In the genomic region with DNA sequence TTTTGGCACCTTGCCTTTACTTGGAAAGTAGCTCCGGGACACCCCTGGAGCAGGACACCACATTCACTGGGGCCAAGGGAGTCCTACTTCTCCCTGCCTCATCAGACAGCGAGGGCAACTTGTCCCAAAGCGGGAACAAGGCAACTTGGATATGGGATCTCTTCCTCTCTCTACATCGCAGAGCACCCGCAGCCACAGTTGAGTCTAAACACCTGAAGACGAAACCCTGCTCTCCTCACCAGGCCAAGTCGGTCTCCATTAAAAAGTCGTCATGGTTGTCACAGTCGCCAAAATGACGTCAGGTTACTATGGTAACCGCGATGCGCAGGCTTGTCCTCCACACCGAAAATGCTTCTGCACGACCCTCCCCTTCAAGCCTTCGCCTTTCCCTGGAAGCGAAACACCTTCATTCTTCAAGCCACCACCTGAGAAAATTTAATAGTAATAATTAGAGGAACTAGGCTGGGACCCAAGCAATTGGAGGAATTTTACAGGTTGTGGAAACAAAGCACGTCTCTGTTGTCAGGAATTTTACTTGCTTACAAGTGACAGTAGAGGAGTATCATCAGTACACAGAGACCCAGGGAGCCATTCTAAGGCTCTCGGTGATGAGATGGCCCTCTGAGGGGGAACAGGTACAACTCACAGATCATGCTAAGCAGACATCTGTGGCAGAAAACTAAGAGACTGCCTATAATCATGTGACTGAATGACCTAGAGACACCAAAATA, we compare ENCODE assay signal across 8 cellular contexts. TPM values are rescaled to one million over a fixed set of nuclear protein-coding genes. Genes with fewer than 3 reads are reported as not detected.
DNase-seq lines count a peak whose midpoint lies in the region; TF ChIP-seq lines count a peak whose summit lies in the region.

No MANE protein-coding gene starts in this region.

- H3K36me3 ChIP-seq in GM06990 (ENCODE audit: control insufficient read depth, insufficient read depth, low read length) (no peaks in the 10 kb centered on the region), GM23248 (ENCODE audit: low read depth) (no peaks in the 10 kb centered on the region), fibroblast of lung (ENCODE audit: control insufficient read depth, insufficient read depth, low read length) (no peaks in the 10 kb centered on the region), neuronal stem cell (replicated peaks in 1 of 2; ENCODE audit: control insufficient read depth in 2 of 2, insufficient read depth in 2 of 2, low read length in 2 of 2) (no peaks in the 10 kb centered on the region), suprapubic skin (no peaks in the 10 kb centered on the region)

- no peak for TF ChIP-seq POLR2A in suprapubic skin (IDR thresholded peaks at IDR 0.05)

- no peak overlapping the region for H2BK120ac ChIP-seq in neuronal stem cell (ENCODE audit: low read depth, low read length)

- H2BK15ac ChIP-seq in neuronal stem cell (ENCODE audit: low read length): no peak overlapping the region

- no peak overlapping the region for H3K4me2 ChIP-seq in GM23248 (ENCODE audit: unreplicated experiment)
- peak overlapping the region; percentile 85 for H3K4me2 ChIP-seq in fibroblast of lung (ENCODE audit: extremely low read depth, insufficient read depth, low read length)
- peak overlapping the region; percentile 66 for H3K4me2 ChIP-seq in neuronal stem cell (ENCODE audit: insufficient read depth, low read length, poor library complexity, severe bottlenecking)

- H3K79me1 ChIP-seq in neuronal stem cell (ENCODE audit: low read depth, low read length): no peaks in the 10 kb centered on the region

- 28 to 29% methylated on average over 19 of the region's 19 CpGs for WGBS in GM23248 (ENCODE audit: low coverage in 1 of 2, low lambda C conversion rate in 2 of 2, missing lambda C conversion rate in 2 of 2), 2 experiments
- no CpG with 5 or more reads among the region's 19 CpGs for WGBS in neuronal stem cell (ENCODE audit: extremely low coverage in 2 of 2, insufficient read length in 2 of 2, insufficient replicate concordance in 1 of 2), 2 donors
- 32% methylated on average over 19 of the region's 19 CpGs for WGBS in suprapubic skin

- H4K91ac ChIP-seq in neuronal stem cell (ENCODE audit: low read depth, low read length, poor library complexity): no peak overlapping the region

- H2BK12ac ChIP-seq in neuronal stem cell (ENCODE audit: low read length): no peak overlapping the region

- H3K9me2 ChIP-seq in GM23248 (ENCODE audit: insufficient read depth): no peaks in the 10 kb centered on the region

- H4K20me1 ChIP-seq in GM23248 (ENCODE audit: insufficient read depth) (no peaks in the 10 kb centered on the region), fibroblast of lung (ENCODE audit: control insufficient read depth, extremely low read depth, insufficient read depth, low read length) (no peaks in the 10 kb centered on the region)

- peak overlapping the region; percentile 72 for H3K4me3 ChIP-seq in GM06990 (replicated peaks; ENCODE audit: low read depth, low read length)
- H3K4me3 ChIP-seq in GM23248: no peak overlapping the region
- H3K4me3 ChIP-seq in fibroblast of lung (replicated peaks in 1 of 4; ENCODE audit: control extremely low read depth in 1 of 4, insufficient read depth in 1 of 4, low read depth in 3 of 4, low read length in 4 of 4): peak overlapping the region; percentile 46 to 79 (median 56)
- peak overlapping the region; percentile 54 to 89 for H3K4me3 ChIP-seq in neuronal stem cell (ENCODE audit: low read length in 2 of 2)
- peak overlapping the region; percentile 40 for H3K4me3 ChIP-seq in suprapubic skin

- in situ Hi-C loops in GM23248 (cut with MboI): loop anchor here (25.0 kb wide), 1 partner anchor 257 kb away; no protein-coding TSS in a partner anchor

- no peak overlapping the region for H3K4ac ChIP-seq in neuronal stem cell (ENCODE audit: low read length)

- TF ChIP-seq CTCF in GM06990 (IDR thresholded peaks at IDR 0.05; ENCODE audit: insufficient read depth, low read length, poor library complexity, severe bottlenecking) (no peak), fibroblast of lung (conservative IDR thresholded peaks at IDR 0.05 in 1 of 2, IDR thresholded peaks at IDR 0.05 in 1 of 2; ENCODE audit: low read depth in 1 of 2, low read length in 2 of 2) (no peak), suprapubic skin (IDR thresholded peaks at IDR 0.05) (no peak)

- H3K4me1 ChIP-seq in GM23248 (ENCODE audit: insufficient read depth) (peaks cover 8% of the 10 kb centered on the region; the same call in 1 of the 2 replicates), fibroblast of lung (ENCODE audit: control insufficient read depth, extremely low read depth, insufficient read depth, low read length) (peaks cover 2% of the 10 kb centered on the region), neuronal stem cell (ENCODE audit: control insufficient read depth in 2 of 2, insufficient read depth in 1 of 2, low read depth in 1 of 2, low read length in 2 of 2) (peaks cover 0 to 3% of the 10 kb centered on the region in 2 donors), suprapubic skin (no peaks in the 10 kb centered on the region)

- H3K27ac ChIP-seq in GM23248 (no peak overlapping the region), fibroblast of lung (ENCODE audit: insufficient read depth, low read length) (peak overlapping the region; percentile 59), neuronal stem cell (replicated peaks; ENCODE audit: low read length) (no peak overlapping the region), suprapubic skin (no peak overlapping the region)

- H3K27me3 ChIP-seq in GM06990 (replicated peaks; ENCODE audit: control insufficient read depth, insufficient read depth, low read length) (no peaks in the 10 kb centered on the region), GM23248 (replicated peaks; ENCODE audit: insufficient read depth) (no peaks in the 10 kb centered on the region), fibroblast of lung (ENCODE audit: control insufficient read depth, insufficient read depth, low read length) (no peaks in the 10 kb centered on the region), neuronal stem cell (ENCODE audit: control insufficient read depth in 3 of 3, insufficient read depth in 3 of 3, low read depth in 1 of 3, low read length in 3 of 3) (no peaks in the 10 kb centered on the region), suprapubic skin (no peaks in the 10 kb centered on the region)

- H3K23ac ChIP-seq in neuronal stem cell (ENCODE audit: low read depth, low read length, poor library complexity): no peak overlapping the region

- H3K18ac ChIP-seq in neuronal stem cell (ENCODE audit: low read length): no peak overlapping the region

- H2AFZ ChIP-seq in GM23248 (peak overlapping the region; percentile 51; the same call in 1 of the 2 replicates), fibroblast of lung (ENCODE audit: low read length) (peak overlapping the region; percentile 99), neuronal stem cell (ENCODE audit: low read length) (peak overlapping the region; percentile 81)

- H3K9me3 ChIP-seq in GM23248 (ENCODE audit: low read depth) (no peaks in the 10 kb centered on the region), fibroblast of lung (ENCODE audit: control insufficient read depth, insufficient read depth, low read depth, low read length) (no peaks in the 10 kb centered on the region), neuronal stem cell (replicated peaks in 1 of 2; ENCODE audit: control insufficient read depth in 2 of 2, insufficient read depth in 1 of 2, low read depth in 1 of 2, low read length in 2 of 2) (no peaks in the 10 kb centered on the region), suprapubic skin (no peaks in the 10 kb centered on the region)

- no peak for TF ChIP-seq EP300 in suprapubic skin (IDR thresholded peaks at IDR 0.05)

- H4K8ac ChIP-seq in neuronal stem cell (ENCODE audit: low read depth, low read length): no peak overlapping the region

- DNase-seq in GM06990 (ENCODE audit: extremely low read depth, insufficient read length) (peak; percentile 26), GM23248 (no peak), NCI-H146 treated with DMSO at 0.1 percent for 48 hours (lab: John Stamatoyannopoulos, UW; ENCODE audit: unreplicated experiment) (peak; percentile 50), activated T-cell treated with anti-CD3 and anti-CD28 coated beads for 24 hours (ENCODE audit: low read depth) (peak; percentile 44), fibroblast of lung (ENCODE audit: low read depth in 2 of 2) (peak; percentile 54 to 78), neuronal stem cell (ENCODE audit: low spot score) (peak; percentile 73), suprapubic skin (ENCODE audit: low spot score in 2 of 2) (no peak), EL (no peak)

- H3K14ac ChIP-seq in neuronal stem cell (ENCODE audit: low read length): no peak overlapping the region

- H2BK5ac ChIP-seq in neuronal stem cell (ENCODE audit: low read length): no peak overlapping the region

- H2AK5ac ChIP-seq in neuronal stem cell (ENCODE audit: low read depth, low read length): no peak overlapping the region

- peaks cover 7% of the 10 kb centered on the region; the same call in 1 of the 2 replicates for H3F3A ChIP-seq in GM23248 (ENCODE audit: insufficient read depth)

- H3K9ac ChIP-seq in GM23248 (no peak overlapping the region), fibroblast of lung (ENCODE audit: insufficient read depth, low read length) (peak overlapping the region; percentile 37), neuronal stem cell (ENCODE audit: low read depth, low read length, poor library complexity) (peak overlapping the region; percentile 81)

- H3K79me2 ChIP-seq in GM23248 (ENCODE audit: insufficient read depth) (no peaks in the 10 kb centered on the region), fibroblast of lung (ENCODE audit: control insufficient read depth, insufficient read depth, low read length) (no peaks in the 10 kb centered on the region)

RNA-seq across cellular contexts. Expression of a gene that starts 30.5 kb away (rescaled TPM):
- 41.1 and 44.5 TPM in 2 replicates for total RNA-seq in GM23248 (2014; rRNA removed; shearing (Covaris generic))
- polyA plus RNA-seq in GM23248 (2016; fragmentation: Nextera tagmentation; extraction: Ambion mirVana) (108 and 112 TPM in 2 replicates), fibroblast of lung (47.3 and 75.7 TPM in 2 replicates)
- total RNA-seq in fibroblast of lung (57.0 and 63.6 TPM in 2 replicates), suprapubic skin (10 to 100 TPM; 56.3 to 71.1 (median 67.4) TPM)
- 114 and 168 TPM in 2 replicates for polyA plus RNA-seq in fibroblast of lung (2012)
- polyA minus RNA-seq in fibroblast of lung (ENCODE audit: low replicate concordance): 3.1 and 4.1 TPM in 2 replicates
- 81.0 TPM for polyA plus RNA-seq in neuronal stem cell (2013, experiment 1 of 2)
- polyA plus RNA-seq in neuronal stem cell (2013, experiment 2 of 2): 83.3 TPM

RNA-seq across cellular contexts. Expression of a gene that starts 35.6 kb away (rescaled TPM):
- not detected in 2 replicates for total RNA-seq in GM23248 (2014; rRNA removed; shearing (Covaris generic))
- polyA plus RNA-seq in GM23248 (2016; fragmentation: Nextera tagmentation; extraction: Ambion mirVana) (0.16 and 0.34 TPM in 2 replicates), fibroblast of lung (0.06 and 0.07 TPM in 2 replicates)
- total RNA-seq in fibroblast of lung (under 0.01 and 0.17 TPM in 2 replicates), suprapubic skin (1 to 10 TPM in 2 of 4 donors, under 1 TPM in 1, not detected in 1; 0.31 to 2.4 (median 2.3) TPM)
- 0.35 and 0.48 TPM in 2 replicates for polyA plus RNA-seq in fibroblast of lung (2012)
- not detected in 2 replicates for polyA minus RNA-seq in fibroblast of lung (ENCODE audit: low replicate concordance)
- 0.40 TPM for polyA plus RNA-seq in neuronal stem cell (2013, experiment 1 of 2)
- 0.37 TPM for polyA plus RNA-seq in neuronal stem cell (2013, experiment 2 of 2)

RNA-seq across cellular contexts. Expression of a gene that starts 52.9 kb away (rescaled TPM):
- total RNA-seq in GM23248 (2014; rRNA removed; shearing (Covaris generic)): 16.3 and 33.4 TPM in 2 replicates
- polyA plus RNA-seq in GM23248 (2016; fragmentation: Nextera tagmentation; extraction: Ambion mirVana) (53.1 and 58.1 TPM in 2 replicates), fibroblast of lung (42.2 and 59.7 TPM in 2 replicates)
- total RNA-seq in fibroblast of lung (15.4 and 21.6 TPM in 2 replicates), suprapubic skin (10 to 100 TPM in 3 of 4 donors, 1 to 10 TPM in 1; 9.2 to 18.3 (median 13.8) TPM)
- polyA plus RNA-seq in fibroblast of lung (2012): 73.3 and 105 TPM in 2 replicates
- 7.0 and 8.6 TPM in 2 replicates for polyA minus RNA-seq in fibroblast of lung (ENCODE audit: low replicate concordance)
- 26.0 TPM for polyA plus RNA-seq in neuronal stem cell (2013, experiment 1 of 2)
- 25.9 TPM for polyA plus RNA-seq in neuronal stem cell (2013, experiment 2 of 2)

Comparison
In these comparisons a context has a peak if more than half of its experiments do, and no peak if none do; other contexts are left out.
1. DNase-seq: peak in GM06990 (single experiment), NCI-H146 treated with DMSO at 0.1 percent for 48 hours (single experiment), activated T-cell treated with anti-CD3 and anti-CD28 coated beads for 24 hours (single experiment), fibroblast of lung (2 of 2) and neuronal stem cell (single experiment); none in GM23248 (single experiment), suprapubic skin (0 of 2) and EL (single experiment).
2. Peak in every context shown above with its lines, with median percentiles within 50 percentile points of each other: H2AFZ ChIP-seq.